Comparison of ENCODE assay signal across 1 cellular context in the genomic region with DNA sequence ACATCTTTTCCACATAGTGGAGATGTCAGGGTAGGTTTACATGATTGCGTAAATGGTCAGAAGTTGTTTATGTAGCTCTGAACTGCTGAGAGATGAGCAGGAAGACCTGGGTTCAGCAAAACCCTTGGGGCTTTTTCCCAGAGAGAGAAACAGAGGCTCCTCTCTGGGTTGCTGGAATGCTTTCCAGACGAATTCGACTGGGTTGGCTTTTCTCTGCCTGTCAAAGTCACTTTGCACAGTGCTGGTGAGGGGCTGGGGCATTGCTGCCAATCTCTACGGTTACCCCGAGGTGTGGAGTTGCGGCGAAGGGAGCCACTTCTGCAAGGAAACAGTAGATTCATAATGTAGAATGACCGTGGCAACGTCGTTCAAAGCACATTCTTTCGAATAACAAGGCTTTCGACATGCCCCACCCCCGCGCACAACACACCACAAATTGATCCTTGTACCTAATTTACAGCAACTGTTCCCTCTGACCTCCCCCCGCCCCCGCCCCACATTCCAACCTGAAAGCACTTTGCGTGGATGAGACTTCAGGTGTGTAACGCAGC.
TF ChIP-seq lines count a peak whose summit lies in the region.

No MANE protein-coding gene starts in this region.

TF ChIP-seq in WTC11, 78 proteins besides CTCF, POLR2A, EP300 and RAD21 (continued from another document):
- TF ChIP-seq CDX4 (CRISPR knock-in tag; IDR thresholded peaks at IDR 0.05; ENCODE audit: borderline replicate concordance) (no peak), NFATC4 (CRISPR knock-in tag; IDR thresholded peaks at IDR 0.05) (no peak), ZNF263 (CRISPR knock-in tag; IDR thresholded peaks at IDR 0.05; ENCODE audit: low read depth) (no peak), ZNF138 (CRISPR knock-in tag; conservative IDR thresholded peaks at IDR 0.05) (no peak), ESRRA (CRISPR knock-in tag; IDR thresholded peaks at IDR 0.05; ENCODE audit: borderline replicate concordance) (no peak), CBFB (CRISPR knock-in tag; IDR thresholded peaks at IDR 0.05; ENCODE audit: low read depth) (no peak), PRRX2 (CRISPR knock-in tag; IDR thresholded peaks at IDR 0.05) (no peak), ATF6 (CRISPR knock-in tag; IDR thresholded peaks at IDR 0.05) (no peak), ZNF396 (CRISPR knock-in tag; IDR thresholded peaks at IDR 0.05; ENCODE audit: borderline replicate concordance) (no peak), FOXJ3 (CRISPR knock-in tag; IDR thresholded peaks at IDR 0.05; ENCODE audit: borderline replicate concordance) (no peak)
TF ChIP-seq in WTC11: peak in this region for 0.
